9 cellular contexts compared by ENCODE assay signal in genomic region chr14:29926701-29927595, GRCh38. TPM values are rescaled to one million over a fixed set of nuclear protein-coding genes. Genes with fewer than 3 reads are reported as not detected.
DNase-seq lines count a peak whose midpoint lies in the region; ATAC-seq, FAIRE-seq and TF ChIP-seq lines count a peak whose summit lies in the region.
"Had no signal": no experiment of that assay in that cellular context is flagged by ENCODE, and none has a peak within 500 bp of the region (broad histone marks: within the 10 kb centered on the region; RNA-seq: fewer than 3 reads in every experiment).

No MANE protein-coding gene starts in this region.

- TF ChIP-seq RAD21 in A549 (conservative IDR thresholded peaks at IDR 0.05 in 1 of 2, IDR thresholded peaks at IDR 0.05 in 1 of 2) = no peak

- H3K27me3 ChIP-seq in esophagus muscularis mucosa = no peaks in the 10 kb centered on the region
- H3K27me3 ChIP-seq in transverse colon = peaks cover 42% of the 10 kb centered on the region

- peak overlapping the region; percentile 88 for H3K4me3 Mint-ChIP-seq in mesothelial cell of epicardium

- H3K9me3 Mint-ChIP-seq in mesothelial cell of epicardium = no peaks in the 10 kb centered on the region

- intact Hi-C loops in esophagus muscularis mucosa (cut with DNase I) (loop anchor here (5.0 to 10.0 kb wide), 4 partner anchors 112 to 375 kb away; no protein-coding TSS in a partner anchor), transverse colon (cut with DNase I; ENCODE audit: low total_unique reads) (no loop called here)

- in situ Hi-C loops in GM13976 (cut with MboI; ENCODE audit: low sequenced_read_pairs, unreplicated experiment) (no loop called here), transverse colon (cut with MboI; ENCODE audit: low pct_ligation_motif_present in 1 of 4, low pct_unique_long_range_greater_than_20kb in 1 of 4, low sequenced_read_pairs in 3 of 4) (no loop called here)

- no peaks in the 10 kb centered on the region for H3K36me3 Mint-ChIP-seq in mesothelial cell of epicardium

- peak overlapping the region; percentile 69 for H3K4me3 ChIP-seq in A549
- H3K4me3 ChIP-seq in esophagus muscularis mucosa = peak overlapping the region; percentile 73 to 93 (median 82)
- H3K4me3 ChIP-seq in transverse colon = peak overlapping the region; percentile 64 to 79 (median 76)

- TF ChIP-seq CTCF in A549 (IDR thresholded peaks at IDR 0.05) (peak; percentile 20; the same call in 1 of the 3 replicates), GM13976 (IDR thresholded peaks at IDR 0.05; ENCODE audit: borderline replicate concordance, control extremely low read depth, extremely low read depth, insufficient read depth, missing control alignments) (no peak), esophagus muscularis mucosa (IDR thresholded peaks at IDR 0.05) (peak in 2 of 3 experiments; percentile 19 to 23), mesothelial cell of epicardium (IDR thresholded peaks at IDR 0.05; ENCODE audit: unreplicated experiment) (no peak), transverse colon (IDR thresholded peaks at IDR 0.05) (peak in 1 of 5 experiments; percentile 14)

- H3K4me1 Mint-ChIP-seq in mesothelial cell of epicardium = peaks cover 31% of the 10 kb centered on the region

- H3K9me3 ChIP-seq in A549 (no peaks in the 10 kb centered on the region), esophagus muscularis mucosa (no peaks in the 10 kb centered on the region), transverse colon (no peaks in the 10 kb centered on the region)

- TF ChIP-seq EP300 in A549 (IDR thresholded peaks at IDR 0.05) (no peak), esophagus muscularis mucosa (IDR thresholded peaks at IDR 0.05) (no peak), transverse colon (IDR thresholded peaks at IDR 0.05; ENCODE audit: low read depth) (no peak)

- H3K36me3 ChIP-seq in esophagus muscularis mucosa (no peaks in the 10 kb centered on the region), transverse colon (no peaks in the 10 kb centered on the region)

- WGBS in A549 (ENCODE audit: missing lambda C conversion rate) = 2% methylated on average over 31 of the region's 82 CpGs
- WGBS in esophagus muscularis mucosa = under 1% methylated on average over 80 of the region's 82 CpGs
- 10 to 11% methylated on average over 9 to 58 of the region's 82 CpGs for WGBS in transverse colon (ENCODE audit: low coverage in 1 of 2), 2 donors

- no peak for FAIRE-seq in A549 (lab: Jason Lieb, UNC)

- peak overlapping the region; percentile 60 for H3K27ac Mint-ChIP-seq in mesothelial cell of epicardium

- POLR2A ChIA-PET in A549 (lab: Yijun Ruan, JAX) = interaction anchor here (1.0 kb wide), 1 partner anchor 10 kb away, joined by 3 read pairs; no protein-coding TSS in a partner anchor

- ATAC-seq in A549 (peak; percentile 81 to 83), HG03280 (IDR thresholded peaks at IDR 0.05; ENCODE audit: unreplicated experiment) (peak; percentile 47), SK-N-SH treated with all-trans-retinoic acid at 6 μM for 48 hours (peak; percentile 74)

- H3K4me2 ChIP-seq in A549 = peak overlapping the region; percentile 99

- H3K27me3 Mint-ChIP-seq in mesothelial cell of epicardium (ENCODE audit: low read depth) = no peaks in the 10 kb centered on the region

- TF ChIP-seq POLR2A in A549 (IDR thresholded peaks at IDR 0.05; ENCODE audit: low read length) = no peak
- TF ChIP-seq POLR2A in esophagus muscularis mucosa (IDR thresholded peaks at IDR 0.05; ENCODE audit: low read depth) = no peak
- no peak for TF ChIP-seq POLR2A in transverse colon (IDR thresholded peaks at IDR 0.05)

- CTCF ChIA-PET in A549 (lab: Yijun Ruan, JAX) = interaction anchor here (0.6 to 1.5 kb wide), 3 partner anchors 14 to 38 kb away, joined by 3 to 4 read pairs (median 3); no protein-coding TSS in a partner anchor

- DNase-seq in A549 (ENCODE audit: low read depth in 1 of 2, low spot score in 1 of 2) (peak; percentile 34 to 59), GM13976 (ENCODE audit: low spot score) (peak; percentile 40), esophagus muscularis mucosa (ENCODE audit: extremely low spot score) (no peak), mesothelial cell of epicardium (ENCODE audit: low spot score in 2 of 2, unreplicated experiment in 2 of 2) (peak; percentile 27 to 59), transverse colon (peak; percentile 45)
- DNase-seq in stimulated activated CD4-positive, alpha-beta T cell treated with anti-CD3 and anti-CD28 coated beads, Interleukin-2, amount 100 ng/mL, for 48 hours = no peak

- H3K27ac ChIP-seq in A549 (peak overlapping the region; percentile 79 to 95), esophagus muscularis mucosa (replicated peaks in 1 of 4) (peak overlapping the region; percentile 82 to 89 (median 86)), transverse colon (peak overlapping the region; percentile 78 to 88 (median 82))

- peaks cover 17% of the 10 kb centered on the region; the same call in 2 of the 3 replicates for H3K4me1 ChIP-seq in A549
- peaks cover 18 to 37% (median 27%) of the 10 kb centered on the region in 4 donors for H3K4me1 ChIP-seq in esophagus muscularis mucosa
- peaks cover 0 to 19% (median 17%) of the 10 kb centered on the region in 4 donors for H3K4me1 ChIP-seq in transverse colon

TF ChIP-seq in A549, 52 proteins besides CTCF, POLR2A, EP300 and RAD21 (continues in another document):
- TF ChIP-seq FOSB (CRISPR knock-in tag; IDR thresholded peaks at IDR 0.05) (no peak), MAX (IDR thresholded peaks at IDR 0.05) (no peak), GATA3 (IDR thresholded peaks at IDR 0.05; ENCODE audit: borderline replicate concordance) (no peak), HES2 (IDR thresholded peaks at IDR 0.05) (no peak), TFCP2L1 (CRISPR knock-in tag; IDR thresholded peaks at IDR 0.05) (no peak), NR3C1 (IDR thresholded peaks at IDR 0.05) (no peak), HOXB13 (CRISPR knock-in tag; IDR thresholded peaks at IDR 0.05; ENCODE audit: low read depth) (no peak), KDM1A (IDR thresholded peaks at IDR 0.05; ENCODE audit: low read depth) (no peak), ZSCAN20 (CRISPR knock-in tag; IDR thresholded peaks at IDR 0.05) (no peak), EHF (CRISPR knock-in tag; IDR thresholded peaks at IDR 0.05) (no peak), BHLHE40 (IDR thresholded peaks at IDR 0.05; ENCODE audit: low read depth, low read length) (no peak), SREBF2 (IDR thresholded peaks at IDR 0.05) (no peak), FOXS1 (CRISPR knock-in tag; IDR thresholded peaks at IDR 0.05) (no peak), MYC (IDR thresholded peaks at IDR 0.05; ENCODE audit: borderline replicate concordance, low read length) (no peak)
- TF ChIP-seq, protein P1, sequence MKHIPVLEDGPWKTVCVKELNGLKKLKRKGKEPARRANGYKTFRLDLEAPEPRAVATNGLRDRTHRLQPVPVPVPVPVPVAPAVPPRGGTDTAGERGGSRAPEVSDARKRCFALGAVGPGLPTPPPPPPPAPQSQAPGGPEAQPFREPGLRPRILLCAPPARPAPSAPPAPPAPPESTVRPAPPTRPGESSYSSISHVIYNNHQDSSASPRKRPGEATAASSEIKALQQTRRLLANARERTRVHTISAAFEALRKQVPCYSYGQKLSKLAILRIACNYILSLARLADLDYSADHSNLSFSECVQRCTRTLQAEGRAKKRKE (CRISPR knock-in tag; IDR thresholded peaks at IDR 0.05; ENCODE audit: low read depth) = no peak

TF ChIP-seq in SK-N-SH treated with all-trans-retinoic acid at 6 μM for 48 hours, 23 proteins besides CTCF, POLR2A, EP300 and RAD21:
- TF ChIP-seq ISL1 (CRISPR knock-in tag; IDR thresholded peaks at IDR 0.05) = no peak
- no peak for TF ChIP-seq CREB5 (CRISPR knock-in tag; IDR thresholded peaks at IDR 0.05; ENCODE audit: low read depth)
- TF ChIP-seq ZFP3 (CRISPR knock-in tag; IDR thresholded peaks at IDR 0.05) = no peak
- no peak for TF ChIP-seq ZNF70 (CRISPR knock-in tag; IDR thresholded peaks at IDR 0.05)
TF ChIP-seq in SK-N-SH treated with all-trans-retinoic acid at 6 μM for 48 hours: peak in this region for 0.

RNA-seq across cellular contexts. Expression of gene PRKD1, which starts 0.7 kb away (rescaled TPM):
- 7.6 and 7.8 TPM in 2 replicates for polyA plus RNA-seq in A549 (2011; rRNA removed)
- polyA plus RNA-seq in A549 (2012; cell fraction: cytosol; rRNA removed) = 1.8 and 2.1 TPM in 2 replicates
- polyA plus RNA-seq in A549 (2012; cell fraction: nucleus; rRNA removed) = 1.9 and 2.5 TPM in 2 replicates
- polyA plus RNA-seq in A549 (2017; fragmentation: RNase III; extraction: RNeasy Plus Mini Kit Qiagen cat#74134 plus additional on column Dnase treatment) = 2.9 to 3.5 TPM (median 3.0 TPM) in 3 replicates
- polyA minus RNA-seq in A549 (2011; rRNA and poly(A)+ RNA removed) = 15.5 and 19.8 TPM in 2 replicates
- 10 to 100 TPM; 10.4 to 18.7 (median 14.0) TPM for total RNA-seq in esophagus muscularis mucosa
- total RNA-seq in mesothelial cell of epicardium = 25.3 to 27.3 TPM (median 26.8 TPM) in 3 replicates
- total RNA-seq in transverse colon = 1 to 10 TPM; 3.5 to 6.4 (median 4.4) TPM
- total RNA-seq: mononuclear cell had no signal

Comparison
In these comparisons a context has a peak if more than half of its experiments do, and no peak if none do; other contexts are left out.
1. DNase-seq: peak in A549 (2 of 2), GM13976 (single experiment), mesothelial cell of epicardium (2 of 2) and transverse colon (single experiment); none in esophagus muscularis mucosa (single experiment) and stimulated activated CD4-positive, alpha-beta T cell treated with anti-CD3 and anti-CD28 coated beads, Interleukin-2, amount 100 ng/mL, for 48 hours (0 of 2).
2. CTCF ChIP-seq: peak in A549 (single experiment) and esophagus muscularis mucosa (2 of 3); none in GM13976 (single experiment) and mesothelial cell of epicardium (single experiment).
3. Peak in every context shown above with its lines, with median percentiles within 50 percentile points of each other: ATAC-seq, H3K27ac ChIP-seq and H3K4me3 ChIP-seq.